In genomic region chr9:103168254-103168653, GRCh38 we compare ENCODE assay signal across 1 cellular context.
TF ChIP-seq lines count a peak whose summit lies in the region.

No MANE protein-coding gene starts in this region.

TF ChIP-seq in H1, 55 proteins besides CTCF, POLR2A, EP300 and RAD21:
- no peak for TF ChIP-seq SP1 (IDR thresholded peaks at IDR 0.05; ENCODE audit: low read depth, low read length)
- TF ChIP-seq CBX5 (IDR thresholded peaks at IDR 0.05; ENCODE audit: low read depth, low read length), result no peak
- TF ChIP-seq MAFK (IDR thresholded peaks at IDR 0.05; ENCODE audit: low read depth, low read length), result no peak
- TF ChIP-seq CHD2 (IDR thresholded peaks at IDR 0.05; ENCODE audit: low read length), result no peak
- TF ChIP-seq ZNF274 (IDR thresholded peaks at IDR 0.05; ENCODE audit: borderline replicate concordance, extremely low read depth, low read length), result no peak
- no peak for TF ChIP-seq POLR2AphosphoS5 (IDR thresholded peaks at IDR 0.05; ENCODE audit: low read depth, low read length)
- no peak for TF ChIP-seq NRF1 (IDR thresholded peaks at IDR 0.05; ENCODE audit: low read depth, low read length)
- TF ChIP-seq BCL11A (IDR thresholded peaks at IDR 0.05; ENCODE audit: low read depth in 2 of 2, low read length in 2 of 2), result no peak
- TF ChIP-seq ASH2L (IDR thresholded peaks at IDR 0.05; ENCODE audit: low read length), result no peak
- TF ChIP-seq SP4 (IDR thresholded peaks at IDR 0.05; ENCODE audit: low read length), result no peak
- no peak for TF ChIP-seq TCF12 (IDR thresholded peaks at IDR 0.05; ENCODE audit: low read depth, low read length)
- TF ChIP-seq ATF3 (IDR thresholded peaks at IDR 0.05; ENCODE audit: insufficient read depth, low read depth, low read length), result no peak
- TF ChIP-seq, protein P1, sequence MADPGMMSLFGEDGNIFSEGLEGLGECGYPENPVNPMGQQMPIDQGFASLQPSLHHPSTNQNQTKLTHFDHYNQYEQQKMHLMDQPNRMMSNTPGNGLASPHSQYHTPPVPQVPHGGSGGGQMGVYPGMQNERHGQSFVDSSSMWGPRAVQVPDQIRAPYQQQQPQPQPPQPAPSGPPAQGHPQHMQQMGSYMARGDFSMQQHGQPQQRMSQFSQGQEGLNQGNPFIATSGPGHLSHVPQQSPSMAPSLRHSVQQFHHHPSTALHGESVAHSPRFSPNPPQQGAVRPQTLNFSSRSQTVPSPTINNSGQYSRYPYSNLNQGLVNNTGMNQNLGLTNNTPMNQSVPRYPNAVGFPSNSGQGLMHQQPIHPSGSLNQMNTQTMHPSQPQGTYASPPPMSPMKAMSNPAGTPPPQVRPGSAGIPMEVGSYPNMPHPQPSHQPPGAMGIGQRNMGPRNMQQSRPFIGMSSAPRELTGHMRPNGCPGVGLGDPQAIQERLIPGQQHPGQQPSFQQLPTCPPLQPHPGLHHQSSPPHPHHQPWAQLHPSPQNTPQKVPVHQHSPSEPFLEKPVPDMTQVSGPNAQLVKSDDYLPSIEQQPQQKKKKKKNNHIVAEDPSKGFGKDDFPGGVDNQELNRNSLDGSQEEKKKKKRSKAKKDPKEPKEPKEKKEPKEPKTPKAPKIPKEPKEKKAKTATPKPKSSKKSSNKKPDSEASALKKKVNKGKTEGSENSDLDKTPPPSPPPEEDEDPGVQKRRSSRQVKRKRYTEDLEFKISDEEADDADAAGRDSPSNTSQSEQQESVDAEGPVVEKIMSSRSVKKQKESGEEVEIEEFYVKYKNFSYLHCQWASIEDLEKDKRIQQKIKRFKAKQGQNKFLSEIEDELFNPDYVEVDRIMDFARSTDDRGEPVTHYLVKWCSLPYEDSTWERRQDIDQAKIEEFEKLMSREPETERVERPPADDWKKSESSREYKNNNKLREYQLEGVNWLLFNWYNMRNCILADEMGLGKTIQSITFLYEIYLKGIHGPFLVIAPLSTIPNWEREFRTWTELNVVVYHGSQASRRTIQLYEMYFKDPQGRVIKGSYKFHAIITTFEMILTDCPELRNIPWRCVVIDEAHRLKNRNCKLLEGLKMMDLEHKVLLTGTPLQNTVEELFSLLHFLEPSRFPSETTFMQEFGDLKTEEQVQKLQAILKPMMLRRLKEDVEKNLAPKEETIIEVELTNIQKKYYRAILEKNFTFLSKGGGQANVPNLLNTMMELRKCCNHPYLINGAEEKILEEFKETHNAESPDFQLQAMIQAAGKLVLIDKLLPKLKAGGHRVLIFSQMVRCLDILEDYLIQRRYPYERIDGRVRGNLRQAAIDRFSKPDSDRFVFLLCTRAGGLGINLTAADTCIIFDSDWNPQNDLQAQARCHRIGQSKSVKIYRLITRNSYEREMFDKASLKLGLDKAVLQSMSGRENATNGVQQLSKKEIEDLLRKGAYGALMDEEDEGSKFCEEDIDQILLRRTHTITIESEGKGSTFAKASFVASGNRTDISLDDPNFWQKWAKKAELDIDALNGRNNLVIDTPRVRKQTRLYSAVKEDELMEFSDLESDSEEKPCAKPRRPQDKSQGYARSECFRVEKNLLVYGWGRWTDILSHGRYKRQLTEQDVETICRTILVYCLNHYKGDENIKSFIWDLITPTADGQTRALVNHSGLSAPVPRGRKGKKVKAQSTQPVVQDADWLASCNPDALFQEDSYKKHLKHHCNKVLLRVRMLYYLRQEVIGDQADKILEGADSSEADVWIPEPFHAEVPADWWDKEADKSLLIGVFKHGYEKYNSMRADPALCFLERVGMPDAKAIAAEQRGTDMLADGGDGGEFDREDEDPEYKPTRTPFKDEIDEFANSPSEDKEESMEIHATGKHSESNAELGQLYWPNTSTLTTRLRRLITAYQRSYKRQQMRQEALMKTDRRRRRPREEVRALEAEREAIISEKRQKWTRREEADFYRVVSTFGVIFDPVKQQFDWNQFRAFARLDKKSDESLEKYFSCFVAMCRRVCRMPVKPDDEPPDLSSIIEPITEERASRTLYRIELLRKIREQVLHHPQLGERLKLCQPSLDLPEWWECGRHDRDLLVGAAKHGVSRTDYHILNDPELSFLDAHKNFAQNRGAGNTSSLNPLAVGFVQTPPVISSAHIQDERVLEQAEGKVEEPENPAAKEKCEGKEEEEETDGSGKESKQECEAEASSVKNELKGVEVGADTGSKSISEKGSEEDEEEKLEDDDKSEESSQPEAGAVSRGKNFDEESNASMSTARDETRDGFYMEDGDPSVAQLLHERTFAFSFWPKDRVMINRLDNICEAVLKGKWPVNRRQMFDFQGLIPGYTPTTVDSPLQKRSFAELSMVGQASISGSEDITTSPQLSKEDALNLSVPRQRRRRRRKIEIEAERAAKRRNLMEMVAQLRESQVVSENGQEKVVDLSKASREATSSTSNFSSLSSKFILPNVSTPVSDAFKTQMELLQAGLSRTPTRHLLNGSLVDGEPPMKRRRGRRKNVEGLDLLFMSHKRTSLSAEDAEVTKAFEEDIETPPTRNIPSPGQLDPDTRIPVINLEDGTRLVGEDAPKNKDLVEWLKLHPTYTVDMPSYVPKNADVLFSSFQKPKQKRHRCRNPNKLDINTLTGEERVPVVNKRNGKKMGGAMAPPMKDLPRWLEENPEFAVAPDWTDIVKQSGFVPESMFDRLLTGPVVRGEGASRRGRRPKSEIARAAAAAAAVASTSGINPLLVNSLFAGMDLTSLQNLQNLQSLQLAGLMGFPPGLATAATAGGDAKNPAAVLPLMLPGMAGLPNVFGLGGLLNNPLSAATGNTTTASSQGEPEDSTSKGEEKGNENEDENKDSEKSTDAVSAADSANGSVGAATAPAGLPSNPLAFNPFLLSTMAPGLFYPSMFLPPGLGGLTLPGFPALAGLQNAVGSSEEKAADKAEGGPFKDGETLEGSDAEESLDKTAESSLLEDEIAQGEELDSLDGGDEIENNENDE (IDR thresholded peaks at IDR 0.05; ENCODE audit: insufficient replicate concordance, low read length), result no peak
- no peak for TF ChIP-seq KDM1A (IDR thresholded peaks at IDR 0.05; ENCODE audit: borderline replicate concordance, low read length)
- no peak for TF ChIP-seq RFX5 (IDR thresholded peaks at IDR 0.05; ENCODE audit: borderline replicate concordance, low read depth, low read length)
- no peak for TF ChIP-seq FOSL1 (IDR thresholded peaks at IDR 0.05; ENCODE audit: insufficient read depth, low read depth, low read length)
- TF ChIP-seq CTBP2 (IDR thresholded peaks at IDR 0.05; ENCODE audit: borderline replicate concordance, insufficient read depth, insufficient read length, low read length), result no peak
- no peak for TF ChIP-seq BACH1 (IDR thresholded peaks at IDR 0.05; ENCODE audit: low read length)
